29 cellular contexts compared by ENCODE assay signal in the genomic region with DNA sequence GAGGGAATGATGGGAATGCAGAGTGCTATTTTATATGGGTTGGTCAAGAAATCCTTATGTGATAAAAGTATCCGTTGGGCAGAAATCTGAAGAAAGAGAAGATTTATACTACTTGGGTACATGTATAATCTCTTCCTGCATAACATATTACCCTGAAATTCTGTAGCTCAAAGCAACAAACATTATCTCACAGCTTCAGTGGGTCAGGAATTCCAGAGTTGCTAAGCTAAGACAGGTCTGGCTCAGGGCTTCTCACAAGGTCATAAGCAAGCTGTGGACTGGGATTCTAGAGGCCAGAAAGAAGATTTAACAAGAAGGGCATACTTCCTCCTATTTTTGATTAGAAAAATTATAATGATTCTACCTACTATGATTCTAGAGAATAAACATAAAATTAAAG.
"Had no signal": no experiment of that assay in that cellular context is flagged by ENCODE, and none has a peak within 500 bp of the region (broad histone marks: within the 10 kb centered on the region; RNA-seq: fewer than 3 reads in every experiment).

No MANE protein-coding gene starts in this region.

- H3K36me3 ChIP-seq: WERI-Rb-1 had no signal

- DNase-seq: activated CD4-positive, alpha-beta memory T cell treated with anti-CD3 and anti-CD28 coated beads, Interleukin-2, amount 10 ng/mL, durations not matched to agents 7 days and 5 days; activated CD4-positive, alpha-beta T cell treated with anti-CD3 and anti-CD28 coated beads for 1 hour; activated CD4-positive, alpha-beta T cell treated with anti-CD3 and anti-CD28 coated beads for 48 hours; activated CD4-positive, CD25-positive, alpha-beta regulatory T cell; activated CD8-positive, alpha-beta memory T cell treated with anti-CD3 and anti-CD28 coated beads for 24 hours; activated CD8-positive, alpha-beta memory T cell treated with anti-CD3 and anti-CD28 coated beads, Interleukin-2, amount 10 ng/mL, durations not matched to agents 7 days and 5 days; activated CD8-positive, alpha-beta memory T cell treated with anti-CD3 and anti-CD28 coated beads, Interleukin-2, amount 50 U/mL, for 48 hours; activated effector memory CD4-positive, alpha-beta T cell treated with Interleukin-2 at 50 U/mL for 16 hours; activated naive CD4-positive, alpha-beta T cell treated with anti-CD3 and anti-CD28 coated beads, Interleukin-2, amount 10 ng/mL, durations not matched to agents 7 days and 5 days; activated naive CD8-positive, alpha-beta T cell treated with anti-CD3 and anti-CD28 coated beads, Interleukin-2, amount 50 U/mL, for 24 hours; activated T-cell treated with anti-CD3 and anti-CD28 coated beads, Interleukin-2, amount 50 U/mL, for 48 hours; amniotic stem cell; aorta; caudate nucleus; cerebellar nuclear complex; NCI-H1105; NCI-H1417 treated with DMSO at 0.1 percent for 48 hours; NCI-H1694; NCI-H1930; NCI-H2081 treated with DMSO at 0.1 percent for 48 hours; NCI-H345; NCI-H524 treated with DMSO at 0.1 percent for 48 hours; SW 1271; T-helper 1 cell; T-helper 2 cell; T-helper 9 cell; WERI-Rb-1 had no signal

- H3K27ac ChIP-seq: WERI-Rb-1 had no signal

- ATAC-seq: activated CD8-positive, alpha-beta memory T cell treated with anti-CD3 and anti-CD28 coated beads, Interleukin-2, amount 10 ng/mL, durations not matched to agents 7 days and 5 days; activated naive CD8-positive, alpha-beta T cell treated with anti-CD3 and anti-CD28 coated beads, Interleukin-2, amount 50 U/mL, for 24 hours; K562; Panc1 had no signal

- H3K4me3 ChIP-seq: K562 had no signal
